ENCODE assay signal across 8 cellular contexts in the genomic region with DNA sequence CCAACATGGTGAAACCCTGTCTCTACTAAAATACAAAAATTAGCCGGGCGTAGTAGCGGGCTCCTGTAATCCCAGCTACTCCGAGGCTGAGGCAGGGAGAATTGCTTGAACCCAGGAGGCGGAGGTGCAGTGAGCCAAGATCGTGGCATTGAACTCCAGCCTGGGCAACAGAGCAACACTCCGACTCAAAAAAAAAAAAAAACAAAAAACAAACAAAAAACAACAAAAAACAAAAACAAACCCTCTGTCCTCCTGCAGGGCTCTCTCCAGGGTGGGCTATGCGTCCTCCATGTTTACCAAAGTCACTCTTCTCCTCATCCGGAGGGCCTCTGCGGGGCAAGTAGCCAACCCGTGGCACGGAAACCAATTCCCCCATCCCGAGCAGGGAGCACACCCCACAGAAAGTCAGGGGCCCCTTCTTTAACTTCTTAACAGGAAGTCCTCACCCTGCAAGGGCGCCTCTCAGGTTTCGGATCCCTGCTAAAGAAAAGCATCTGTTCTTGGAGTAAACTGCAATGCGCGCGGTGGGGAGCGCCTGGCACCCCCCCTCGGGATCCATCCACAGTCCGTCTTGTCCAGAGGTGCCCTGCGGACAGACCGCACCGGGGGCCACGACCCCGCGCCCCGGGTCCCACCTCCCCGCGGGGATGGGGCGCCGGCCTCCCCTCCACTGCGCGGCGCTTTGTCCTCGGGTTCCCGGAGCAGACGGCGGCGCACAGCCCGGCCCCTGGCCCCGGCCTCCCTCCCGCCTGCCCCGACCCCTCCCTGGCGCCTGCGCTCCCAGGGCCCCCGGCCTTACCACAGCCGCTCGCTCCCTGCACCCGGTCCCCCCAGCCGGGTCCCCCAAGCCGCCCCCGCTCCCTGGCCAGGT. TPM values are rescaled to one million over a fixed set of nuclear protein-coding genes. Genes with fewer than 3 reads are reported as not detected.
DNase-seq lines count a peak whose midpoint lies in the region; ATAC-seq and TF ChIP-seq lines count a peak whose summit lies in the region.

No MANE protein-coding gene starts in this region.

- peak overlapping the region; percentile 84 for H3K27ac ChIP-seq in Karpas-422 (ENCODE audit: low read length)
- H3K27ac ChIP-seq in thoracic aorta: peak overlapping the region; percentile 74 to 76

- ATAC-seq in Right ventricle myocardium inferior (peak; percentile 4), thoracic aorta (ENCODE audit: insufficient number of reproducible peaks, low FRiP score, low read depth) (no peak), GM19023 (IDR thresholded peaks at IDR 0.05; ENCODE audit: unreplicated experiment) (no peak)
- peak; percentile 48 for ATAC-seq in activated CD8-positive, alpha-beta T cell treated with anti-CD3 and anti-CD28 coated beads for 36 hours

- H3K9me3 ChIP-seq in Karpas-422 (ENCODE audit: low read length) (no peaks in the 10 kb centered on the region), mononuclear cell (ENCODE audit: low read depth, low read length) (no peaks in the 10 kb centered on the region), thoracic aorta (no peaks in the 10 kb centered on the region)

- H3K27ac Mint-ChIP-seq in activated CD8-positive, alpha-beta T cell treated with anti-CD3 and anti-CD28 coated beads for 36 hours: peak overlapping the region; percentile 98
- H3K27ac Mint-ChIP-seq in endothelial cell (ENCODE audit: unreplicated experiment): no peak overlapping the region

- H3K27me3 Mint-ChIP-seq in activated CD8-positive, alpha-beta T cell treated with anti-CD3 and anti-CD28 coated beads for 36 hours: no peaks in the 10 kb centered on the region
- peaks cover 7% of the 10 kb centered on the region for H3K27me3 Mint-ChIP-seq in endothelial cell (ENCODE audit: unreplicated experiment)

- H3K4me3 ChIP-seq in Karpas-422 (ENCODE audit: low read length) (peak overlapping the region; percentile 85), mononuclear cell (ENCODE audit: low read length) (peak overlapping the region; percentile 72), thoracic aorta (peak overlapping the region; percentile 86)

- H3K79me2 ChIP-seq in Karpas-422 (ENCODE audit: low read length): peaks cover 50% of the 10 kb centered on the region

- POLR2A ChIA-PET in activated CD8-positive, alpha-beta T cell treated with anti-CD3 and anti-CD28 coated beads for 36 hours (lab: Charles Lee): no interaction called here

- no peaks in the 10 kb centered on the region for H3K9me3 Mint-ChIP-seq in activated CD8-positive, alpha-beta T cell treated with anti-CD3 and anti-CD28 coated beads for 36 hours
- no peaks in the 10 kb centered on the region for H3K9me3 Mint-ChIP-seq in endothelial cell (ENCODE audit: unreplicated experiment)

- peak overlapping the region; percentile 68 for H3K4me2 ChIP-seq in Karpas-422 (ENCODE audit: low read depth, low read length, poor library complexity, severe bottlenecking)

- H3K4me3 Mint-ChIP-seq in activated CD8-positive, alpha-beta T cell treated with anti-CD3 and anti-CD28 coated beads for 36 hours: peak overlapping the region; percentile 93
- H3K4me3 Mint-ChIP-seq in endothelial cell (ENCODE audit: unreplicated experiment): peak overlapping the region; percentile 95

- H3K36me3 Mint-ChIP-seq in activated CD8-positive, alpha-beta T cell treated with anti-CD3 and anti-CD28 coated beads for 36 hours (ENCODE audit: low read depth): peaks cover 20% of the 10 kb centered on the region
- H3K36me3 Mint-ChIP-seq in endothelial cell (ENCODE audit: low read depth, unreplicated experiment): peaks cover 3% of the 10 kb centered on the region

- no peaks in the 10 kb centered on the region for H3K36me3 ChIP-seq in Karpas-422 (ENCODE audit: insufficient read depth, low read length)
- H3K36me3 ChIP-seq in thoracic aorta: no peaks in the 10 kb centered on the region

- CTCF ChIA-PET in activated CD8-positive, alpha-beta T cell treated with anti-CD3 and anti-CD28 coated beads for 36 hours (lab: Charles Lee): interaction anchor here (1.8 to 2.5 kb wide), 2 partner anchors 21 to 174 kb away, joined by 5 to 8 read pairs; no protein-coding TSS in a partner anchor

- no peaks in the 10 kb centered on the region for H3K9me2 ChIP-seq in Karpas-422 (replicated peaks; ENCODE audit: insufficient read depth, low read length)

- H4K20me1 ChIP-seq in Karpas-422 (ENCODE audit: insufficient read depth, low read depth, low read length): peaks cover 6% of the 10 kb centered on the region; the same call in 1 of the 2 replicates

- peak overlapping the region; percentile 58; the same call in 1 of the 2 replicates for H2AFZ ChIP-seq in Karpas-422 (ENCODE audit: low read length)

- no peak for TF ChIP-seq CTCF in activated CD8-positive, alpha-beta T cell treated with anti-CD3 and anti-CD28 coated beads for 36 hours (IDR thresholded peaks at IDR 0.05)
- TF ChIP-seq CTCF in endothelial cell (IDR thresholded peaks at IDR 0.05; ENCODE audit: unreplicated experiment) (no peak), thoracic aorta (IDR thresholded peaks at IDR 0.05) (no peak)

- intact Hi-C loops in Right ventricle myocardium inferior (cut with DNase I) (loop anchor here (2.0 to 5.0 kb wide), 4 partner anchors 49 to 190 kb away; no protein-coding TSS in a partner anchor), cardiac septum (cut with DNase I) (loop anchor here (5.0 kb wide), 2 partner anchors 160 to 190 kb away; no protein-coding TSS in a partner anchor)
- intact Hi-C loops in activated CD8-positive, alpha-beta T cell treated with anti-CD3 and anti-CD28 coated beads for 36 hours (cut with micrococcal nuclease): no loop called here

- DNase-seq in Right ventricle myocardium inferior (ENCODE audit: missing footprints) (peak; percentile 73), cardiac septum (ENCODE audit: low spot score) (no peak), Karpas-422 (peak; percentile 89), endothelial cell (ENCODE audit: low spot score) (peak; percentile 40), thoracic aorta (ENCODE audit: low spot score) (no peak)
- peak; percentile 70 for DNase-seq in activated CD8-positive, alpha-beta T cell treated with anti-CD3 and anti-CD28 coated beads for 36 hours

- no peaks in the 10 kb centered on the region for H3K27me3 ChIP-seq in Karpas-422 (ENCODE audit: low read length)
- no peaks in the 10 kb centered on the region for H3K27me3 ChIP-seq in mononuclear cell (ENCODE audit: insufficient read depth, low read length)
- H3K27me3 ChIP-seq in thoracic aorta (replicated peaks; ENCODE audit: insufficient read depth): no peaks in the 10 kb centered on the region

- peaks cover 41% of the 10 kb centered on the region for H3K4me1 Mint-ChIP-seq in activated CD8-positive, alpha-beta T cell treated with anti-CD3 and anti-CD28 coated beads for 36 hours (ENCODE audit: low read depth)
- peaks cover 27% of the 10 kb centered on the region for H3K4me1 Mint-ChIP-seq in endothelial cell (ENCODE audit: unreplicated experiment)

- H3K4me1 ChIP-seq in Karpas-422 (ENCODE audit: low read length) (peaks cover 53% of the 10 kb centered on the region), mononuclear cell (ENCODE audit: insufficient read depth, low read length) (peaks cover 60% of the 10 kb centered on the region), thoracic aorta (ENCODE audit: control insufficient read depth in 1 of 2, low read depth in 2 of 2) (peaks cover 36 to 53% of the 10 kb centered on the region in 2 donors)

- H3K9ac ChIP-seq in Karpas-422 (ENCODE audit: low read length): peak overlapping the region; percentile 90

RNA-seq across cellular contexts. Expression of gene CERK, which starts 0.7 kb away (rescaled TPM):
- total RNA-seq in Right ventricle myocardium inferior: 71.6 TPM
- 60.0 TPM for total RNA-seq in cardiac septum
- total RNA-seq in Karpas-422 (2014; rRNA removed; shearing (Covaris generic); ENCODE audit: low replicate concordance): 53.8 and 79.0 TPM in 2 replicates
- total RNA-seq in activated CD8-positive, alpha-beta T cell treated with anti-CD3 and anti-CD28 coated beads for 36 hours: 10 to 100 TPM; 38.4 to 41.8 TPM
- 57.7 TPM for total RNA-seq in endothelial cell (ENCODE audit: unreplicated experiment)
- total RNA-seq in mononuclear cell: 53.8 TPM
- total RNA-seq in thoracic aorta: 10 to 100 TPM; 65.5 to 72.8 TPM

RNA-seq across cellular contexts. Expression of gene TBC1D22A, which starts 25.1 kb away (rescaled TPM):
- 14.6 TPM for total RNA-seq in Right ventricle myocardium inferior
- total RNA-seq in cardiac septum: 20.1 TPM
- total RNA-seq in Karpas-422 (2014; rRNA removed; shearing (Covaris generic); ENCODE audit: low replicate concordance): 27.7 and 39.2 TPM in 2 replicates
- 10 to 100 TPM; 41.0 to 42.8 TPM for total RNA-seq in activated CD8-positive, alpha-beta T cell treated with anti-CD3 and anti-CD28 coated beads for 36 hours
- 25.3 TPM for total RNA-seq in endothelial cell (ENCODE audit: unreplicated experiment)
- 14.1 TPM for total RNA-seq in mononuclear cell
- 10 to 100 TPM; 28.9 to 31.3 TPM for total RNA-seq in thoracic aorta

Comparison
In these comparisons a context has a peak if more than half of its experiments do, and no peak if none do; other contexts are left out.
1. DNase-seq: peak in Right ventricle myocardium inferior (single experiment), Karpas-422 (single experiment), activated CD8-positive, alpha-beta T cell treated with anti-CD3 and anti-CD28 coated beads for 36 hours (single experiment) and endothelial cell (single experiment); none in cardiac septum (single experiment) and thoracic aorta (single experiment).
2. ATAC-seq: peak in Right ventricle myocardium inferior (single experiment) and activated CD8-positive, alpha-beta T cell treated with anti-CD3 and anti-CD28 coated beads for 36 hours (single experiment); none in thoracic aorta (single experiment) and GM19023 (single experiment).
3. Peak in every context shown above with its lines, with median percentiles within 50 percentile points of each other: H3K4me3 ChIP-seq.